In genomic region chr10:24209946-24210491, GRCh38 we compare ENCODE assay signal across 1 cellular context.
TF ChIP-seq lines count a peak whose summit lies in the region.

No MANE protein-coding gene starts in this region.

TF ChIP-seq in GM12878, 131 proteins besides CTCF, POLR2A, EP300 and RAD21 (continued from another document and continues in another):
- TF ChIP-seq, protein P1, sequence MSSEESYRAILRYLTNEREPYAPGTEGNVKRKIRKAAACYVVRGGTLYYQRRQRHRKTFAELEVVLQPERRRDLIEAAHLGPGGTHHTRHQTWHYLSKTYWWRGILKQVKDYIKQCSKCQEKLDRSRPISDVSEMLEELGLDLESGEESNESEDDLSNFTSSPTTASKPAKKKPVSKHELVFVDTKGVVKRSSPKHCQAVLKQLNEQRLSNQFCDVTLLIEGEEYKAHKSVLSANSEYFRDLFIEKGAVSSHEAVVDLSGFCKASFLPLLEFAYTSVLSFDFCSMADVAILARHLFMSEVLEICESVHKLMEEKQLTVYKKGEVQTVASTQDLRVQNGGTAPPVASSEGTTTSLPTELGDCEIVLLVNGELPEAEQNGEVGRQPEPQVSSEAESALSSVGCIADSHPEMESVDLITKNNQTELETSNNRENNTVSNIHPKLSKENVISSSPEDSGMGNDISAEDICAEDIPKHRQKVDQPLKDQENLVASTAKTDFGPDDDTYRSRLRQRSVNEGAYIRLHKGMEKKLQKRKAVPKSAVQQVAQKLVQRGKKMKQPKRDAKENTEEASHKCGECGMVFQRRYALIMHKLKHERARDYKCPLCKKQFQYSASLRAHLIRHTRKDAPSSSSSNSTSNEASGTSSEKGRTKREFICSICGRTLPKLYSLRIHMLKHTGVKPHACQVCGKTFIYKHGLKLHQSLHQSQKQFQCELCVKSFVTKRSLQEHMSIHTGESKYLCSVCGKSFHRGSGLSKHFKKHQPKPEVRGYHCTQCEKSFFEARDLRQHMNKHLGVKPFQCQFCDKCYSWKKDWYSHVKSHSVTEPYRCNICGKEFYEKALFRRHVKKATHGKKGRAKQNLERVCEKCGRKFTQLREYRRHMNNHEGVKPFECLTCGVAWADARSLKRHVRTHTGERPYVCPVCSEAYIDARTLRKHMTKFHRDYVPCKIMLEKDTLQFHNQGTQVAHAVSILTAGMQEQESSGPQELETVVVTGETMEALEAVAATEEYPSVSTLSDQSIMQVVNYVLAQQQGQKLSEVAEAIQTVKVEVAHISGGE (CRISPR knock-in tag; IDR thresholded peaks at IDR 0.05): no peak
- TF ChIP-seq SP1 (IDR thresholded peaks at IDR 0.05; ENCODE audit: low read depth, low read length) (peak; percentile 15), BRCA1 (IDR thresholded peaks at IDR 0.05; ENCODE audit: low read depth, low read length) (no peak), KDM1A (IDR thresholded peaks at IDR 0.05; ENCODE audit: borderline replicate concordance) (no peak), NBN (IDR thresholded peaks at IDR 0.05) (peak; percentile 72; the same call in 1 of the 2 replicates), CREM (IDR thresholded peaks at IDR 0.05; ENCODE audit: low read depth) (peak; percentile 40; the same call in 1 of the 2 replicates), ZBTB33 (IDR thresholded peaks at IDR 0.05) (no peak), ETV6 (conservative IDR thresholded peaks at IDR 0.05 in 1 of 2, IDR thresholded peaks at IDR 0.05 in 1 of 2; ENCODE audit: borderline replicate concordance in 1 of 2, low read depth in 1 of 2) (0 out of 4 replicates have a peak, but pooled peaks of 1 of the 2 experiments have one; percentile 47), PML (IDR thresholded peaks at IDR 0.05; ENCODE audit: low read length) (no peak), YY1 (IDR thresholded peaks at IDR 0.05; ENCODE audit: low read depth, low read length) (peak; percentile 61; the same call in 1 of the 2 replicates), RELB (IDR thresholded peaks at IDR 0.05; ENCODE audit: low read depth) (peak; percentile 54; the same call in 1 of the 2 replicates), ATF7 (IDR thresholded peaks at IDR 0.05; ENCODE audit: low read depth) (peak; percentile 43; the same call in 1 of the 2 replicates), MXI1 (IDR thresholded peaks at IDR 0.05; ENCODE audit: low read depth, low read length) (peak; percentile 71; the same call in 1 of the 2 replicates), STAT1 (conservative IDR thresholded peaks at IDR 0.05) (no peak), WRNIP1 (IDR thresholded peaks at IDR 0.05; ENCODE audit: borderline replicate concordance, low read depth, low read length) (0 out of 2 replicates have a peak, but pooled peaks have one; percentile 56), HDAC6 (IDR thresholded peaks at IDR 0.05; ENCODE audit: unreplicated experiment) (no peak), FOS (IDR thresholded peaks at IDR 0.05; ENCODE audit: borderline replicate concordance, extremely low read depth, insufficient read length) (no peak), POU2F2 (IDR thresholded peaks at IDR 0.05; ENCODE audit: borderline replicate concordance, low read depth, low read length) (peak; percentile 92; the same call in 2 of the 3 replicates), NFIC (IDR thresholded peaks at IDR 0.05; ENCODE audit: low read depth, low read length) (peak; percentile 15; the same call in 1 of the 2 replicates), BACH1 (IDR thresholded peaks at IDR 0.05; ENCODE audit: borderline replicate concordance) (peak; percentile 30; the same call in 1 of the 2 replicates), KAT2A (conservative IDR thresholded peaks at IDR 0.05; ENCODE audit: control insufficient read depth, low read depth, low read length) (no peak), RUNX3 (IDR thresholded peaks at IDR 0.05; ENCODE audit: low read length) (peak; percentile 33; the same call in 1 of the 2 replicates), EZH2 (IDR thresholded peaks at IDR 0.05; ENCODE audit: borderline replicate concordance, control insufficient read depth, low read depth, low read length) (no peak), DPF2 (IDR thresholded peaks at IDR 0.05) (0 out of 2 replicates have a peak, but pooled peaks have one; percentile 46), IKZF1 (conservative IDR thresholded peaks at IDR 0.05) (peak; percentile 70), RAD51 (IDR thresholded peaks at IDR 0.05) (peak; percentile 33; the same call in 1 of the 2 replicates), BCL11A (IDR thresholded peaks at IDR 0.05; ENCODE audit: low read depth, low read length) (peak; percentile 57), RELA (IDR thresholded peaks at IDR 0.05; ENCODE audit: borderline replicate concordance, partially characterized antibody) (peak; percentile 32), EED (IDR thresholded peaks at IDR 0.05; ENCODE audit: low read depth) (peak; percentile 71), JUNB (IDR thresholded peaks at IDR 0.05) (peak; percentile 54), BCL3 (IDR thresholded peaks at IDR 0.05; ENCODE audit: borderline replicate concordance, insufficient read depth, low read depth, low read length, poor library complexity, severe bottlenecking) (no peak), CHD2 (IDR thresholded peaks at IDR 0.05; ENCODE audit: borderline replicate concordance, low read depth, low read length) (peak; percentile 38; the same call in 1 of the 2 replicates), BHLHE40 (IDR thresholded peaks at IDR 0.05; ENCODE audit: borderline replicate concordance in 1 of 2, low read depth in 2 of 2, low read length in 1 of 2) (peak; percentile 64 to 66; a peak in 2 of 4 replicates), RBBP5 (conservative IDR thresholded peaks at IDR 0.05) (no peak)
- TF ChIP-seq, protein P2, sequence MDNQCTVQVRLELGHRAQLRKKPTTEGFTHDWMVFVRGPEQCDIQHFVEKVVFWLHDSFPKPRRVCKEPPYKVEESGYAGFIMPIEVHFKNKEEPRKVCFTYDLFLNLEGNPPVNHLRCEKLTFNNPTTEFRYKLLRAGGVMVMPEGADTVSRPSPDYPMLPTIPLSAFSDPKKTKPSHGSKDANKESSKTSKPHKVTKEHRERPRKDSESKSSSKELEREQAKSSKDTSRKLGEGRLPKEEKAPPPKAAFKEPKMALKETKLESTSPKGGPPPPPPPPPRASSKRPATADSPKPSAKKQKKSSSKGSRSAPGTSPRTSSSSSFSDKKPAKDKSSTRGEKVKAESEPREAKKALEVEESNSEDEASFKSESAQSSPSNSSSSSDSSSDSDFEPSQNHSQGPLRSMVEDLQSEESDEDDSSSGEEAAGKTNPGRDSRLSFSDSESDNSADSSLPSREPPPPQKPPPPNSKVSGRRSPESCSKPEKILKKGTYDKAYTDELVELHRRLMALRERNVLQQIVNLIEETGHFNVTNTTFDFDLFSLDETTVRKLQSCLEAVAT (IDR thresholded peaks at IDR 0.05): no peak
- TF ChIP-seq, protein P3, sequence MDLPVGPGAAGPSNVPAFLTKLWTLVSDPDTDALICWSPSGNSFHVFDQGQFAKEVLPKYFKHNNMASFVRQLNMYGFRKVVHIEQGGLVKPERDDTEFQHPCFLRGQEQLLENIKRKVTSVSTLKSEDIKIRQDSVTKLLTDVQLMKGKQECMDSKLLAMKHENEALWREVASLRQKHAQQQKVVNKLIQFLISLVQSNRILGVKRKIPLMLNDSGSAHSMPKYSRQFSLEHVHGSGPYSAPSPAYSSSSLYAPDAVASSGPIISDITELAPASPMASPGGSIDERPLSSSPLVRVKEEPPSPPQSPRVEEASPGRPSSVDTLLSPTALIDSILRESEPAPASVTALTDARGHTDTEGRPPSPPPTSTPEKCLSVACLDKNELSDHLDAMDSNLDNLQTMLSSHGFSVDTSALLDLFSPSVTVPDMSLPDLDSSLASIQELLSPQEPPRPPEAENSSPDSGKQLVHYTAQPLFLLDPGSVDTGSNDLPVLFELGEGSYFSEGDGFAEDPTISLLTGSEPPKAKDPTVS (IDR thresholded peaks at IDR 0.05; ENCODE audit: low read depth, low read length): no peak
- TF ChIP-seq, protein P4, sequence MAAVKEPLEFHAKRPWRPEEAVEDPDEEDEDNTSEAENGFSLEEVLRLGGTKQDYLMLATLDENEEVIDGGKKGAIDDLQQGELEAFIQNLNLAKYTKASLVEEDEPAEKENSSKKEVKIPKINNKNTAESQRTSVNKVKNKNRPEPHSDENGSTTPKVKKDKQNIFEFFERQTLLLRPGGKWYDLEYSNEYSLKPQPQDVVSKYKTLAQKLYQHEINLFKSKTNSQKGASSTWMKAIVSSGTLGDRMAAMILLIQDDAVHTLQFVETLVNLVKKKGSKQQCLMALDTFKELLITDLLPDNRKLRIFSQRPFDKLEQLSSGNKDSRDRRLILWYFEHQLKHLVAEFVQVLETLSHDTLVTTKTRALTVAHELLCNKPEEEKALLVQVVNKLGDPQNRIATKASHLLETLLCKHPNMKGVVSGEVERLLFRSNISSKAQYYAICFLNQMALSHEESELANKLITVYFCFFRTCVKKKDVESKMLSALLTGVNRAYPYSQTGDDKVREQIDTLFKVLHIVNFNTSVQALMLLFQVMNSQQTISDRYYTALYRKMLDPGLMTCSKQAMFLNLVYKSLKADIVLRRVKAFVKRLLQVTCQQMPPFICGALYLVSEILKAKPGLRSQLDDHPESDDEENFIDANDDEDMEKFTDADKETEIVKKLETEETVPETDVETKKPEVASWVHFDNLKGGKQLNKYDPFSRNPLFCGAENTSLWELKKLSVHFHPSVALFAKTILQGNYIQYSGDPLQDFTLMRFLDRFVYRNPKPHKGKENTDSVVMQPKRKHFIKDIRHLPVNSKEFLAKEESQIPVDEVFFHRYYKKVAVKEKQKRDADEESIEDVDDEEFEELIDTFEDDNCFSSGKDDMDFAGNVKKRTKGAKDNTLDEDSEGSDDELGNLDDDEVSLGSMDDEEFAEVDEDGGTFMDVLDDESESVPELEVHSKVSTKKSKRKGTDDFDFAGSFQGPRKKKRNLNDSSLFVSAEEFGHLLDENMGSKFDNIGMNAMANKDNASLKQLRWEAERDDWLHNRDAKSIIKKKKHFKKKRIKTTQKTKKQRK (IDR thresholded peaks at IDR 0.05; ENCODE audit: low read depth, low read length): no peak
- TF ChIP-seq, protein P5, sequence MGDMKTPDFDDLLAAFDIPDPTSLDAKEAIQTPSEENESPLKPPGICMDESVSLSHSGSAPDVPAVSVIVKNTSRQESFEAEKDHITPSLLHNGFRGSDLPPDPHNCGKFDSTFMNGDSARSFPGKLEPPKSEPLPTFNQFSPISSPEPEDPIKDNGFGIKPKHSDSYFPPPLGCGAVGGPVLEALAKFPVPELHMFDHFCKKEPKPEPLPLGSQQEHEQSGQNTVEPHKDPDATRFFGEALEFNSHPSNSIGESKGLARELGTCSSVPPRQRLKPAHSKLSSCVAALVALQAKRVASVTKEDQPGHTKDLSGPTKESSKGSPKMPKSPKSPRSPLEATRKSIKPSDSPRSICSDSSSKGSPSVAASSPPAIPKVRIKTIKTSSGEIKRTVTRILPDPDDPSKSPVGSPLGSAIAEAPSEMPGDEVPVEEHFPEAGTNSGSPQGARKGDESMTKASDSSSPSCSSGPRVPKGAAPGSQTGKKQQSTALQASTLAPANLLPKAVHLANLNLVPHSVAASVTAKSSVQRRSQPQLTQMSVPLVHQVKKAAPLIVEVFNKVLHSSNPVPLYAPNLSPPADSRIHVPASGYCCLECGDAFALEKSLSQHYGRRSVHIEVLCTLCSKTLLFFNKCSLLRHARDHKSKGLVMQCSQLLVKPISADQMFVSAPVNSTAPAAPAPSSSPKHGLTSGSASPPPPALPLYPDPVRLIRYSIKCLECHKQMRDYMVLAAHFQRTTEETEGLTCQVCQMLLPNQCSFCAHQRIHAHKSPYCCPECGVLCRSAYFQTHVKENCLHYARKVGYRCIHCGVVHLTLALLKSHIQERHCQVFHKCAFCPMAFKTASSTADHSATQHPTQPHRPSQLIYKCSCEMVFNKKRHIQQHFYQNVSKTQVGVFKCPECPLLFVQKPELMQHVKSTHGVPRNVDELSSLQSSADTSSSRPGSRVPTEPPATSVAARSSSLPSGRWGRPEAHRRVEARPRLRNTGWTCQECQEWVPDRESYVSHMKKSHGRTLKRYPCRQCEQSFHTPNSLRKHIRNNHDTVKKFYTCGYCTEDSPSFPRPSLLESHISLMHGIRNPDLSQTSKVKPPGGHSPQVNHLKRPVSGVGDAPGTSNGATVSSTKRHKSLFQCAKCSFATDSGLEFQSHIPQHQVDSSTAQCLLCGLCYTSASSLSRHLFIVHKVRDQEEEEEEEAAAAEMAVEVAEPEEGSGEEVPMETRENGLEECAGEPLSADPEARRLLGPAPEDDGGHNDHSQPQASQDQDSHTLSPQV (IDR thresholded peaks at IDR 0.05): no peak
- TF ChIP-seq, protein P6, sequence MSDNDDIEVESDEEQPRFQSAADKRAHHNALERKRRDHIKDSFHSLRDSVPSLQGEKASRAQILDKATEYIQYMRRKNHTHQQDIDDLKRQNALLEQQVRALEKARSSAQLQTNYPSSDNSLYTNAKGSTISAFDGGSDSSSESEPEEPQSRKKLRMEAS (IDR thresholded peaks at IDR 0.05; ENCODE audit: low read depth, low read length): 0 out of 2 replicates have a peak, but pooled peaks have one; percentile 53
